ENCODE assay signal across 11 cellular contexts in genomic region chr15:73685561-73685960, GRCh38. TPM values are rescaled to one million over a fixed set of nuclear protein-coding genes. Genes with fewer than 3 reads are reported as not detected.
DNase-seq lines count a peak whose midpoint lies in the region; ATAC-seq and TF ChIP-seq lines count a peak whose summit lies in the region.
"Had no signal": no experiment of that assay in that cellular context is flagged by ENCODE, and none has a peak within 500 bp of the region (broad histone marks: within the 10 kb centered on the region; RNA-seq: fewer than 3 reads in every experiment).

No MANE protein-coding gene starts in this region.

- H3K4me3 Mint-ChIP-seq in CD4-positive, alpha-beta memory T cell = peak overlapping the region in 5 of 8 donors; percentile 30 to 50 (median 43)
- H3K4me3 Mint-ChIP-seq in osteocyte (ENCODE audit: unreplicated experiment) = peak overlapping the region; percentile 85

- peaks cover 22 to 51% of the 10 kb centered on the region in 2 donors for H3K27me3 Mint-ChIP-seq in CD4-positive, alpha-beta memory T cell
- H3K27me3 Mint-ChIP-seq in osteocyte (ENCODE audit: unreplicated experiment) = no peaks in the 10 kb centered on the region

- peak overlapping the region in 1 of 7 donors; percentile 79 for H3K27ac Mint-ChIP-seq in CD4-positive, alpha-beta memory T cell
- H3K27ac Mint-ChIP-seq in osteocyte (ENCODE audit: unreplicated experiment) = peak overlapping the region; percentile 89
- H3K27ac Mint-ChIP-seq: stimulated activated memory B cell treated with anti-CD40 and anti-IgM and Interleukin-4, amounts not matched to agents 10 μg/mL and 1 μg/mL and 100 μg/mL, for 72 hours had no signal

- H3K36me3 Mint-ChIP-seq in CD4-positive, alpha-beta memory T cell = no peaks in the 10 kb centered on the region
- H3K36me3 Mint-ChIP-seq in osteocyte (ENCODE audit: unreplicated experiment) = no peaks in the 10 kb centered on the region
- H3K36me3 Mint-ChIP-seq: stimulated activated memory B cell treated with anti-CD40 and anti-IgM and Interleukin-4, amounts not matched to agents 10 μg/mL and 1 μg/mL and 100 μg/mL, for 72 hours had no signal

- TF ChIP-seq CTCF in RWPE1 (conservative IDR thresholded peaks at IDR 0.05; ENCODE audit: low read depth) = no peak
- TF ChIP-seq CTCF in esophagus squamous epithelium (IDR thresholded peaks at IDR 0.05) = no peak
- TF ChIP-seq CTCF in osteocyte (IDR thresholded peaks at IDR 0.05) = no peak

- CTCF ChIA-PET in CD4-positive, alpha-beta memory T cell (lab: Charles Lee; ENCODE audit: partially characterized antibody) = interaction anchor here (1.8 to 14.6 kb wide), 2 partner anchors 8 to 14 kb away, joined by 19 to 367 read pairs; no protein-coding TSS in a partner anchor
- CTCF ChIA-PET in RWPE1 (lab: Yijun Ruan, JAX) = interaction anchor here (0.7 to 2.5 kb wide), 4 partner anchors 8 to 279 kb away, joined by 3 to 10 read pairs (median 7); no protein-coding TSS in a partner anchor

- no peaks in the 10 kb centered on the region for H3K9me3 Mint-ChIP-seq in CD4-positive, alpha-beta memory T cell
- H3K9me3 Mint-ChIP-seq in osteocyte (ENCODE audit: unreplicated experiment) = no peaks in the 10 kb centered on the region
- H3K9me3 Mint-ChIP-seq: stimulated activated memory B cell treated with anti-CD40 and anti-IgM and Interleukin-4, amounts not matched to agents 10 μg/mL and 1 μg/mL and 100 μg/mL, for 72 hours had no signal

- H3K27me3 ChIP-seq in CD4-positive, alpha-beta memory T cell (ENCODE audit: insufficient read depth, low read length) = peaks cover 31% of the 10 kb centered on the region
- peaks cover 0 to 87% (median 0%) of the 10 kb centered on the region in 4 donors for H3K27me3 ChIP-seq in esophagus squamous epithelium

- no peak overlapping the region for H3K4me3 ChIP-seq in CD4-positive, alpha-beta memory T cell (ENCODE audit: low read length in 2 of 2)
- H3K4me3 ChIP-seq in esophagus squamous epithelium = peak overlapping the region in 3 of 4 donors; percentile 64 to 70 (median 66)

- peaks cover 2 to 27% (median 11%) of the 10 kb centered on the region in 4 donors for H3K4me1 Mint-ChIP-seq in CD4-positive, alpha-beta memory T cell
- H3K4me1 Mint-ChIP-seq in osteocyte (ENCODE audit: unreplicated experiment) = peaks cover 47% of the 10 kb centered on the region

- WGBS in esophagus squamous epithelium, 2 donors = 22 to 35% methylated on average over 3 of the region's 3 CpGs

- no peak for ATAC-seq in HG03196 (IDR thresholded peaks at IDR 0.05; ENCODE audit: unreplicated experiment)
- no peak for ATAC-seq in HG03378 (IDR thresholded peaks at IDR 0.05; ENCODE audit: unreplicated experiment)
- ATAC-seq: stimulated activated memory B cell treated with anti-CD40 and anti-IgM and Interleukin-4, amounts not matched to agents 10 μg/mL and 1 μg/mL and 100 μg/mL, for 72 hours had no signal

- peaks cover 13% of the 10 kb centered on the region for H3K4me1 ChIP-seq in CD4-positive, alpha-beta memory T cell (ENCODE audit: insufficient read depth, low read length)
- H3K4me1 ChIP-seq in esophagus squamous epithelium = peaks cover 37 to 76% (median 39%) of the 10 kb centered on the region in 3 donors

- no peak overlapping the region for H3K27ac ChIP-seq in CD4-positive, alpha-beta memory T cell (ENCODE audit: low read depth, low read length)
- H3K27ac ChIP-seq in RWPE1 = peak overlapping the region; percentile 78
- peak overlapping the region in 3 of 4 donors; percentile 77 to 86 (median 82) for H3K27ac ChIP-seq in esophagus squamous epithelium

- H3K36me3 ChIP-seq in CD4-positive, alpha-beta memory T cell (ENCODE audit: insufficient read depth, low read length) = no peaks in the 10 kb centered on the region
- no peaks in the 10 kb centered on the region for H3K36me3 ChIP-seq in esophagus squamous epithelium

- POLR2A ChIA-PET in CD4-positive, alpha-beta memory T cell (lab: Charles Lee; ENCODE audit: partially characterized antibody) = interaction anchor here (1.4 kb wide), 1 partner anchor 11 kb away, joined by 5 read pairs; no protein-coding TSS in a partner anchor
- POLR2A ChIA-PET in RWPE1 (lab: Yijun Ruan, JAX; ENCODE audit: low non-redundant PET) = interaction anchor here (0.5 kb wide), 1 partner anchor 52 kb away, joined by 3 read pairs; the partner anchor contains the start of gene NPTN

- intact Hi-C loops in CD4-positive, alpha-beta memory T cell (cut with micrococcal nuclease) = no loop called here
- intact Hi-C loops in esophagus squamous epithelium (cut with DNase I) = no loop called here

- no peak for TF ChIP-seq POLR2A in esophagus squamous epithelium (IDR thresholded peaks at IDR 0.05)

- H3K9me3 ChIP-seq in CD4-positive, alpha-beta memory T cell (ENCODE audit: control insufficient read depth in 1 of 2, low read length in 2 of 2) = no peaks in the 10 kb centered on the region
- no peaks in the 10 kb centered on the region for H3K9me3 ChIP-seq in esophagus squamous epithelium

- DNase-seq in CD4-positive, alpha-beta memory T cell = no peak
- DNase-seq in RWPE1 (ENCODE audit: low spot score) = no peak
- DNase-seq in esophagus squamous epithelium (lab: John Stamatoyannopoulos, UW) = no peak
- DNase-seq in osteocyte (ENCODE audit: extremely low spot score, unreplicated experiment) = no peak
- no peak for DNase-seq in stimulated activated CD4-positive, alpha-beta T cell treated with anti-CD3 and anti-CD28 coated beads, Interleukin-4, amount 100 ng/mL, for 4 hours
- no peak for DNase-seq in NCI-H1436 (lab: John Stamatoyannopoulos, UW)
- DNase-seq: GOT3, SHP77 had no signal

RNA-seq across cellular contexts. Expression of gene CD276, which starts 1.4 kb away (rescaled TPM):
- total RNA-seq in CD4-positive, alpha-beta memory T cell = 1 to 10 TPM; 2.6 to 2.9 TPM
- not detected for polyA plus RNA-seq in CD4-positive, alpha-beta memory T cell
- total RNA-seq in esophagus squamous epithelium (10 to 100 TPM; 12.9 to 21.9 (median 19.1) TPM), osteocyte (147 and 153 TPM in 2 replicates)

RNA-seq across cellular contexts. Expression of gene NPTN, which starts 52.4 kb away (rescaled TPM):
- total RNA-seq in CD4-positive, alpha-beta memory T cell = 10 to 100 TPM; 36.5 to 36.6 TPM
- 10 to 100 TPM; 33.5 to 39.8 TPM for polyA plus RNA-seq in CD4-positive, alpha-beta memory T cell
- 100 to 1,000 TPM in 1 of 4 donors, 10 to 100 TPM in 3; 81.6 to 125 (median 92.4) TPM for total RNA-seq in esophagus squamous epithelium
- total RNA-seq in osteocyte = 192 and 194 TPM in 2 replicates

Comparison
In these comparisons a context has a peak if more than half of its experiments do, and no peak if none do; other contexts are left out.
1. H3K4me3 ChIP-seq: peak in esophagus squamous epithelium (3 of 4); none in CD4-positive, alpha-beta memory T cell (0 of 2).